In the genomic region with DNA sequence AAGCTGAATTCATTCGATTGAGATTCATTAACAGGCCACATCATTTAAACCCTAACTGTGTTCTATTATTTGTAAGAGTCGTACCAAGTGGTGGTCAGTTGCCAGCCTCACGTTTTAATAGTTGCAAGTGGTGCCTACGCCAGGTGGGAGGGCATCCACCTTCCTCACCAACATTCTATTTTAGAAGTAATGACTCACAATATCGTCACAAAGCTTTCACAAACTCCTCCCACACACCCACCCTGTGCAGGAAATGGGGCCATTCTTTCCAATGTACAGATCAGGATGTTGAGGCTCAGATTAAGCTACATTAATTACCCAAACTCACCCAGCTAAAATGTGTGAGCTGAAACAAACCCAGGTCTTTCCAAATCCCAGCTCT, we compare ENCODE assay signal across 10 cellular contexts.
A peak's percentile ranks its signal among the peaks of the same experiment; 100 is the strongest.
DNase-seq lines count a peak whose midpoint lies in the region; ATAC-seq lines count a peak whose summit lies in the region.
"Had no signal": no experiment of that assay in that cellular context is flagged by ENCODE, and none has a peak within 500 bp of the region (broad histone marks: within the 10 kb centered on the region; RNA-seq: fewer than 3 reads in every experiment).

No MANE protein-coding gene starts in this region.

- H3K9me3 Mint-ChIP-seq in activated T-helper 1 cell treated with anti-CD3 and anti-CD28 coated beads, Interleukin-12 subunit alpha, Interleukin-12 subunit beta, Interleukin-2, Interleukin-4 antibody, amounts not matched to agents 30 ng/mL and 10 ng/mL and 1 ng/mL, durations not matched to agents 14 hours and 24 hours and 36 hours: peaks cover 16% of the 10 kb centered on the region
- H3K9me3 Mint-ChIP-seq: brain, WTC11 had no signal

- ATAC-seq in HG03045 (IDR thresholded peaks at IDR 0.05; ENCODE audit: unreplicated experiment): no peak
- no peak for ATAC-seq in GM18873 (IDR thresholded peaks at IDR 0.05; ENCODE audit: low FRiP score, unreplicated experiment)
- ATAC-seq: WTC11 had no signal

- H3K4me3 Mint-ChIP-seq in activated T-helper 1 cell treated with anti-CD3 and anti-CD28 coated beads, Interleukin-12 subunit alpha, Interleukin-12 subunit beta, Interleukin-2, Interleukin-4 antibody, amounts not matched to agents 30 ng/mL and 10 ng/mL and 1 ng/mL, durations not matched to agents 14 hours and 24 hours and 36 hours: no peak overlapping the region
- H3K4me3 Mint-ChIP-seq: brain, WTC11 had no signal

- peaks cover 25% of the 10 kb centered on the region for H3K36me3 Mint-ChIP-seq in activated T-helper 1 cell treated with anti-CD3 and anti-CD28 coated beads, Interleukin-12 subunit alpha, Interleukin-12 subunit beta, Interleukin-2, Interleukin-4 antibody, amounts not matched to agents 30 ng/mL and 10 ng/mL and 1 ng/mL, durations not matched to agents 14 hours and 24 hours and 36 hours (ENCODE audit: low read depth)

- intact Hi-C loops in activated T-helper 1 cell treated with anti-CD3 and anti-CD28 coated beads, Interleukin-12 subunit alpha, Interleukin-12 subunit beta, Interleukin-2, Interleukin-4 antibody, amounts not matched to agents 30 ng/mL and 10 ng/mL and 1 ng/mL, durations not matched to agents 14 hours and 24 hours and 36 hours (cut with micrococcal nuclease): loop anchor here (1.0 to 5.0 kb wide), 2 partner anchors 8 to 882 kb away; a partner anchor contains a TSS

- H3K27ac Mint-ChIP-seq in activated T-helper 1 cell treated with anti-CD3 and anti-CD28 coated beads, Interleukin-12 subunit alpha, Interleukin-12 subunit beta, Interleukin-2, Interleukin-4 antibody, amounts not matched to agents 30 ng/mL and 10 ng/mL and 1 ng/mL, durations not matched to agents 14 hours and 24 hours and 36 hours: peak overlapping the region; percentile 91

- DNase-seq in CD1c-positive myeloid dendritic cell (ENCODE audit: extremely low spot score) (peak; percentile 14), HT1080 (ENCODE audit: low read depth) (peak; percentile 38), NCI-H187 (lab: John Stamatoyannopoulos, UW) (no peak), superior temporal gyrus (ENCODE audit: extremely low spot score) (no peak)
- no peak for DNase-seq in activated T-helper 1 cell treated with anti-CD3 and anti-CD28 coated beads, Interleukin-12 subunit alpha, Interleukin-12 subunit beta, Interleukin-2, Interleukin-4 antibody, amounts not matched to agents 30 ng/mL and 10 ng/mL and 1 ng/mL, durations not matched to agents 14 hours and 24 hours and 36 hours (ENCODE audit: low spot score)
- peak; percentile 28 for DNase-seq in stimulated activated CD4-positive, alpha-beta T cell treated with anti-CD3 and anti-CD28 coated beads, Interleukin-12 subunit alpha, Interleukin-12 subunit beta, amount 100 ng/mL, for 4 hours

- H3K27me3 Mint-ChIP-seq in activated T-helper 1 cell treated with anti-CD3 and anti-CD28 coated beads, Interleukin-12 subunit alpha, Interleukin-12 subunit beta, Interleukin-2, Interleukin-4 antibody, amounts not matched to agents 30 ng/mL and 10 ng/mL and 1 ng/mL, durations not matched to agents 14 hours and 24 hours and 36 hours (ENCODE audit: insufficient read depth): no peaks in the 10 kb centered on the region
- H3K27me3 Mint-ChIP-seq: brain had no signal

- peaks cover 49% of the 10 kb centered on the region for H3K4me1 Mint-ChIP-seq in activated T-helper 1 cell treated with anti-CD3 and anti-CD28 coated beads, Interleukin-12 subunit alpha, Interleukin-12 subunit beta, Interleukin-2, Interleukin-4 antibody, amounts not matched to agents 30 ng/mL and 10 ng/mL and 1 ng/mL, durations not matched to agents 14 hours and 24 hours and 36 hours (ENCODE audit: low read depth)

Comparison
In these comparisons a context has a peak if more than half of its experiments do, and no peak if none do; other contexts are left out.
1. DNase-seq: peak in CD1c-positive myeloid dendritic cell (single experiment), HT1080 (single experiment) and stimulated activated CD4-positive, alpha-beta T cell treated with anti-CD3 and anti-CD28 coated beads, Interleukin-12 subunit alpha, Interleukin-12 subunit beta, amount 100 ng/mL, for 4 hours (single experiment); none in activated T-helper 1 cell treated with anti-CD3 and anti-CD28 coated beads, Interleukin-12 subunit alpha, Interleukin-12 subunit beta, Interleukin-2, Interleukin-4 antibody, amounts not matched to agents 30 ng/mL and 10 ng/mL and 1 ng/mL, durations not matched to agents 14 hours and 24 hours and 36 hours (single experiment), NCI-H187 (0 of 2) and superior temporal gyrus (single experiment).